ENCODE assay signal across 20 cellular contexts in the genomic region with DNA sequence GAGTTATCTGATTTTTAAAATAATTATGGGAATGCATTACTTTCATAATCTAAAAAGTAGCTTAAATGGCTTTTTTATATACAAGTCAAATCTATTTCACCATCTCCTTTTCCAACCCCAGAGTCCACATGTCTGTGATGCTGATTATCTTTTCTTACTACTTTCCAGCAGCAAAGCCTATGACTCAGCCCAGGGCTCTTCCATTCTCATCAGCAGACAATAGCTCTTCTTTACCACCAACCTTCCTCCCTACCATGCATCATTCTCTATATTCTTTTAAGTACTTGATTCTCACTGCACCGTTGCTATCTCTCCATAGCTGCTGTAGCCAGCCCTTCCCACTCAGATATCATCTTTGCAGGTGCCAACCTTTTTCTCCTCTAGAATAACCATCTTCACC.
DNase-seq lines count a peak whose midpoint lies in the region; ATAC-seq, FAIRE-seq and TF ChIP-seq lines count a peak whose summit lies in the region.
"Had no signal": no experiment of that assay in that cellular context is flagged by ENCODE, and none has a peak within 500 bp of the region (broad histone marks: within the 10 kb centered on the region; RNA-seq: fewer than 3 reads in every experiment).

No MANE protein-coding gene starts in this region.

- FAIRE-seq in endothelial cell of umbilical vein (lab: Jason Lieb, UNC), result no peak

- no peaks in the 10 kb centered on the region for H3K36me3 ChIP-seq in Caco-2 (ENCODE audit: control insufficient read depth, insufficient read depth, low read length)
- no peaks in the 10 kb centered on the region for H3K36me3 ChIP-seq in endothelial cell of umbilical vein (ENCODE audit: control insufficient read depth in 2 of 2, extremely low read depth in 1 of 2, insufficient read depth in 2 of 2, low read length in 2 of 2)
- H3K36me3 ChIP-seq in mesodermal cell (ENCODE audit: control insufficient read depth, insufficient read depth, low read length), result no peaks in the 10 kb centered on the region
- H3K36me3 ChIP-seq: SJSA1, vagina had no signal

- H3K4me2 ChIP-seq in endothelial cell of umbilical vein (ENCODE audit: insufficient read depth, low read length), result no peak overlapping the region

- H2AFZ ChIP-seq in endothelial cell of umbilical vein (ENCODE audit: low read depth, low read length), result no peak overlapping the region

- DNase-seq in Caco-2 (no peak), LHCN-M2 (ENCODE audit: low read depth) (peak; percentile 71), endothelial cell of umbilical vein (ENCODE audit: low read depth, low spot score) (no peak), SKM-1 treated with dmso at 0.1 percent for 144 hours (lab: John Stamatoyannopoulos, UW; ENCODE audit: unreplicated experiment) (no peak)
- no peak for DNase-seq in activated T-cell treated with anti-CD3 and anti-CD28 coated beads, Interleukin-2, amount 50 U/mL, for 4 hours
- DNase-seq in activated CD4-positive, alpha-beta T cell treated with anti-CD3 and anti-CD28 coated beads, Interleukin-2, amount 50 U/mL, for 1 hour, result no peak
- DNase-seq: activated CD4-positive, alpha-beta T cell treated with anti-CD3 and anti-CD28 coated beads for 48 hours; activated naive CD4-positive, alpha-beta T cell treated with anti-CD3 and anti-CD28 coated beads, Interleukin-2, amount 50 U/mL, for 16 hours; activated T-cell treated with anti-CD3 and anti-CD28 coated beads for 4 hours; AML-193; effector CD4-positive, alpha-beta T cell; GF-D8; hypothalamus; MV-4-11; NCI-H2081 treated with DMSO at 0.1 percent for 48 hours; NCI-H524 treated with DMSO at 0.1 percent for 48 hours had no signal

- TF ChIP-seq CTCF in Caco-2 (IDR thresholded peaks at IDR 0.05; ENCODE audit: insufficient read depth in 1 of 2, low read depth in 1 of 2, low read length in 1 of 2, severe bottlenecking in 1 of 2, unreplicated experiment in 1 of 2) (no peak), endothelial cell of umbilical vein (IDR thresholded peaks at IDR 0.05; ENCODE audit: extremely low read depth in 1 of 2, insufficient read depth in 1 of 2, low read depth in 1 of 2, low read length in 2 of 2) (no peak)

- H3K27me3 Mint-ChIP-seq in Caco-2 (ENCODE audit: insufficient read depth, unreplicated experiment), result no peaks in the 10 kb centered on the region
- H3K27me3 Mint-ChIP-seq in activated T-cell treated with anti-CD3 and anti-CD28 coated beads, Interleukin-2, amount 50 U/mL, for 4 hours (ENCODE audit: low read depth), result peaks cover 24% of the 10 kb centered on the region

- H3K27ac ChIP-seq in endothelial cell of umbilical vein (ENCODE audit: insufficient read depth, low read depth, low read length) (no peak overlapping the region), mesodermal cell (ENCODE audit: low read depth, low read length, severe bottlenecking) (peak overlapping the region; percentile 16)
- H3K27ac ChIP-seq: SJSA1, vagina had no signal

- H3K9me3 ChIP-seq in Caco-2, result no peaks in the 10 kb centered on the region
- H3K9me3 ChIP-seq in endothelial cell of umbilical vein (replicated peaks; ENCODE audit: control insufficient read depth, insufficient read depth, low read length), result no peaks in the 10 kb centered on the region
- H3K9me3 ChIP-seq in mesodermal cell (ENCODE audit: control insufficient read depth, low read length), result no peaks in the 10 kb centered on the region
- H3K9me3 ChIP-seq: SJSA1, vagina had no signal

- no peak for ATAC-seq in activated T-cell treated with anti-CD3 and anti-CD28 coated beads, Interleukin-2, amount 50 U/mL, for 4 hours
- ATAC-seq in HG03469 (IDR thresholded peaks at IDR 0.05; ENCODE audit: unreplicated experiment), result no peak

- CTCF ChIA-PET in Caco-2 (lab: Charles Lee), result no interaction called here
- CTCF ChIA-PET in endothelial cell of umbilical vein (lab: Charles Lee), result interaction anchor here (1.0 to 2.2 kb wide), 2 partner anchors 19 to 34 kb away, joined by 3 to 11 read pairs; no protein-coding TSS in a partner anchor

- peak overlapping the region; percentile 54 for H3K27ac Mint-ChIP-seq in Caco-2 (ENCODE audit: unreplicated experiment)

- POLR2A ChIA-PET in Caco-2 (lab: Charles Lee), result no interaction called here
- POLR2A ChIA-PET in endothelial cell of umbilical vein (lab: Charles Lee), result no interaction called here

- H3K79me2 ChIP-seq in endothelial cell of umbilical vein (ENCODE audit: control insufficient read depth, insufficient read depth, low read length), result no peaks in the 10 kb centered on the region

- H3K27me3 ChIP-seq in Caco-2 (replicated peaks; ENCODE audit: control insufficient read depth, insufficient read depth, low read length) (no peaks in the 10 kb centered on the region), endothelial cell of umbilical vein (ENCODE audit: control insufficient read depth in 2 of 2, insufficient read depth in 2 of 2, low read length in 2 of 2) (peaks cover 0 to 16% of the 10 kb centered on the region in 2 experiments)
- H3K27me3 ChIP-seq: SJSA1, vagina had no signal

- BruUV-seq in Caco-2 (replicated peaks; lab: Mats Ljungman, UMichigan), result no TSS peak
- no TSS peak for BruUV-seq in endothelial cell of umbilical vein (replicated peaks; lab: Mats Ljungman, UMichigan)

- 38 to 54% methylated on average over 1 of the region's 1 CpG for WGBS in mesodermal cell (ENCODE audit: insufficient coverage in 2 of 2), 2 experiments

- dilution Hi-C loops in endothelial cell of umbilical vein (cut with MboI; ENCODE audit: extremely low pct_ligation_motif_present, low sequenced_read_pairs), result no loop called here

- peaks cover 13% of the 10 kb centered on the region for H3K4me1 ChIP-seq in Caco-2
- H3K4me1 ChIP-seq in endothelial cell of umbilical vein (ENCODE audit: control insufficient read depth, extremely low read depth, insufficient read depth, low read length), result peaks cover 5% of the 10 kb centered on the region
- H3K4me1 ChIP-seq in mesodermal cell (ENCODE audit: control insufficient read depth, insufficient read depth, low read length, poor library complexity, severe bottlenecking), result peaks cover 33% of the 10 kb centered on the region
- H3K4me1 ChIP-seq: vagina had no signal

- intact Hi-C loops in Caco-2 (cut with micrococcal nuclease; ENCODE audit: unreplicated experiment), result no loop called here
- intact Hi-C loops in endothelial cell of umbilical vein (cut with micrococcal nuclease), result no loop called here

- H3K9ac ChIP-seq in endothelial cell of umbilical vein (replicated peaks; ENCODE audit: extremely low read depth, insufficient read depth, low read length), result no peak overlapping the region

- no peaks in the 10 kb centered on the region for H4K20me1 ChIP-seq in endothelial cell of umbilical vein (replicated peaks; ENCODE audit: control insufficient read depth, extremely low read depth, insufficient read depth, low read length)

- H3K9me3 Mint-ChIP-seq in Caco-2 (ENCODE audit: unreplicated experiment), result no peaks in the 10 kb centered on the region
- no peaks in the 10 kb centered on the region for H3K9me3 Mint-ChIP-seq in activated T-cell treated with anti-CD3 and anti-CD28 coated beads, Interleukin-2, amount 50 U/mL, for 4 hours

- no peak overlapping the region for H3K4me3 Mint-ChIP-seq in Caco-2 (ENCODE audit: unreplicated experiment)
- H3K4me3 Mint-ChIP-seq in activated T-cell treated with anti-CD3 and anti-CD28 coated beads, Interleukin-2, amount 50 U/mL, for 4 hours, result no peak overlapping the region

- H3K36me3 Mint-ChIP-seq in Caco-2 (ENCODE audit: insufficient read depth, unreplicated experiment), result no peaks in the 10 kb centered on the region
- H3K36me3 Mint-ChIP-seq in activated T-cell treated with anti-CD3 and anti-CD28 coated beads, Interleukin-2, amount 50 U/mL, for 4 hours (ENCODE audit: insufficient read depth), result no peaks in the 10 kb centered on the region

- H3K4me3 ChIP-seq in Caco-2 (ENCODE audit: low read depth, low read length) (no peak overlapping the region), endothelial cell of umbilical vein (replicated peaks in 1 of 3; ENCODE audit: insufficient read depth in 1 of 3, low read depth in 1 of 3, low read length in 3 of 3) (no peak overlapping the region), mesodermal cell (ENCODE audit: extremely low read depth, insufficient read depth, low read length, poor library complexity, severe bottlenecking) (no peak overlapping the region)
- H3K4me3 ChIP-seq: SJSA1, vagina had no signal

- peaks cover 15% of the 10 kb centered on the region for H3K4me1 Mint-ChIP-seq in Caco-2 (ENCODE audit: low read depth, unreplicated experiment)
- H3K4me1 Mint-ChIP-seq in activated T-cell treated with anti-CD3 and anti-CD28 coated beads, Interleukin-2, amount 50 U/mL, for 4 hours (ENCODE audit: low read depth), result no peaks in the 10 kb centered on the region

- no peaks in the 10 kb centered on the region for H3K9me1 ChIP-seq in endothelial cell of umbilical vein (replicated peaks; ENCODE audit: control insufficient read depth, extremely low read depth, insufficient read depth, low read length)

- no peak for TF ChIP-seq POLR2A in endothelial cell of umbilical vein (IDR thresholded peaks at IDR 0.05; ENCODE audit: low read depth, low read length)

TF ChIP-seq in endothelial cell of umbilical vein, 7 proteins besides CTCF, POLR2A, EP300 and RAD21:
- TF ChIP-seq FOS (IDR thresholded peaks at IDR 0.05; ENCODE audit: borderline replicate concordance, insufficient read depth, low read length) (peak; percentile 28), EZH2 (IDR thresholded peaks at IDR 0.05; ENCODE audit: borderline replicate concordance, low read depth, low read length, severe bottlenecking) (no peak)
